ENCODE assay signal across 1 cellular context in genomic region chrX:153633048-153633447, GRCh38.
A peak's percentile ranks its signal among the peaks of the same experiment; 100 is the strongest.
TF ChIP-seq lines count a peak whose summit lies in the region.

No MANE protein-coding gene starts in this region.

TF ChIP-seq in HepG2, 621 proteins besides CTCF, POLR2A, EP300 and RAD21:
- no peak for TF ChIP-seq MAZ (IDR thresholded peaks at IDR 0.05; ENCODE audit: borderline replicate concordance, low read depth, low read length)
- TF ChIP-seq MAZ (CRISPR knock-in tag; IDR thresholded peaks at IDR 0.05; ENCODE audit: low read depth) = no peak
- 0 out of 2 replicates have a peak, but pooled peaks have one; percentile 2 for TF ChIP-seq ZNF687 (CRISPR knock-in tag; IDR thresholded peaks at IDR 0.05)
